Comparison of ENCODE assay signal across 11 cellular contexts in the genomic region with DNA sequence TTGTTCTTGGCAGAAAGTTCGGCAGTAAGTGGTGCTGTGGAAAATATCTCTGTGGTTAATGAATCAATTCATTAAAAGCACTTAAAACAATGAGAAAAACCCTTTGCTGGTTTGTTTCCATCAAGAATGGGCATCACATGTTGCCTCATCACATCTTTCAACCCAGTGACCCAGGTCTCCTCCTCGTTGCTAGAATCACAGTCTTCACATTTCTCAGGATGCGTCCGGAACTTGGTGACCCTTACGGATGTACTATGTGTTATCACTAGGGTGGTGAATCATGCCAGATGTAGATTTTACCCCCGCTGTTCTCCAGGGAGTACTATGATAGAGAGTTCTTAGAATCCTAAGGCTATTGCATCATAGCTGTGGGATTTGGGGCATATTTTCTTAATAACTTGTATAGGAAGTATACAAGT.
DNase-seq lines count a peak whose midpoint lies in the region; ATAC-seq and TF ChIP-seq lines count a peak whose summit lies in the region.
"Had no signal": no experiment of that assay in that cellular context is flagged by ENCODE, and none has a peak within 500 bp of the region (broad histone marks: within the 10 kb centered on the region; RNA-seq: fewer than 3 reads in every experiment).

No MANE protein-coding gene starts in this region.

- peak; percentile 89 for ATAC-seq in omental fat pad (ENCODE audit: low FRiP score)
- no peak for ATAC-seq in GM19395 (IDR thresholded peaks at IDR 0.05; ENCODE audit: unreplicated experiment)

- peak; percentile 68 for DNase-seq in Caki2 (ENCODE audit: low read depth)
- DNase-seq in OCI-M1 (lab: John Stamatoyannopoulos, UW) = peak; percentile 70
- DNase-seq in epithelial cell of proximal tubule (ENCODE audit: low read depth) = peak; percentile 91
- DNase-seq in omental fat pad (ENCODE audit: low spot score) = no peak
- no peak for DNase-seq in hypothalamus (lab: John Stamatoyannopoulos, UW)
- no peak for DNase-seq in SKM-1 (lab: John Stamatoyannopoulos, UW; ENCODE audit: unreplicated experiment)
- DNase-seq in posterior cingulate gyrus = no peak
- DNase-seq: activated CD4-positive, alpha-beta T cell treated with anti-CD3 and anti-CD28 coated beads, Interleukin-2, amount 10 ng/mL, durations not matched to agents 7 days and 5 days; activated naive CD4-positive, alpha-beta T cell had no signal

- intact Hi-C loops in posterior cingulate gyrus (cut with DNase I) = no loop called here

- TF ChIP-seq CTCF in epithelial cell of proximal tubule (conservative IDR thresholded peaks at IDR 0.05; ENCODE audit: low read depth, low read length) (no peak), omental fat pad (IDR thresholded peaks at IDR 0.05) (no peak)

- no peak overlapping the region for H3K4me3 ChIP-seq in epithelial cell of proximal tubule (ENCODE audit: low read depth, low read length)
- H3K4me3 ChIP-seq: skin epidermis had no signal

- in situ Hi-C loops in Caki2 (cut with HindIII; ENCODE audit: low pct_unique_long_range_greater_than_20kb, low sequenced_read_pairs) = no loop called here

Comparison
In these comparisons a context has a peak if more than half of its experiments do, and no peak if none do; other contexts are left out.
1. DNase-seq: peak in Caki2 (single experiment), OCI-M1 (single experiment) and epithelial cell of proximal tubule (single experiment); none in omental fat pad (single experiment), hypothalamus (0 of 51), SKM-1 (single experiment) and posterior cingulate gyrus (0 of 10).